ENCODE assay signal across 7 cellular contexts in the genomic region with DNA sequence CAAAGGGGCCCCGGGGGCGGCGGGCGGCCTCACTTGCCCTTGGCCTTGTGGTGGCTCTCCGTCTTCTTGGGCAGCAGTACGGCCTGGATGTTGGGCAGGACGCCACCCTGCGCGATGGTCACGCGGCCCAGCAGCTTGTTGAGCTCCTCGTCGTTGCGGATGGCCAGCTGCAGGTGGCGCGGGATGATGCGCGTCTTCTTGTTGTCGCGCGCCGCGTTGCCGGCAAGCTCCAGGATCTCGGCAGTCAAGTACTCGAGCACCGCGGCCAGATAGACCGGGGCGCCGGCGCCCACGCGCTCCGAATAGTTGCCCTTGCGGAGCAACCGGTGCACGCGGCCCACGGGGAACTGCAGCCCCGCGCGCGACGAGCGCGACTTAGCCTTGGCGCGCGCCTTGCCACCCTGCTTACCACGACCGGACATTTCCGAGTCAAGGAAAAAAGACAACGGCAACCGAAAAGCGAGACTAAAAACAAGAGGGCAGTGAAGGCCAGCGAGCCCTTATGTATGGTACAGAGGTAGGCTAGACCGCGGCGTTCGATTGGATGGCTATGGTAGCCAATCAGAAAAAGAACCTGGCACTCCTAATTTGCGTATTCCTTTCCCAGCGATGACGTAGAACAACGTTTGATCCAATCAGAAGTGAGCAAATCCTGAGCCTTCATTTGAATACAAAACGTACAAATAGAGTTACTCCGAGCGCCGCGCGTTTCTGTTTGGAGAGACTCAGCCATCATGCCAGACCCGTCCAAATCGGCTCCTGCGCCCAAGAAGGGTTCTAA.
DNase-seq lines count a peak whose midpoint lies in the region; ATAC-seq lines count a peak whose summit lies in the region.

No MANE protein-coding gene starts in this region.

- ATAC-seq in GM18520 (IDR thresholded peaks at IDR 0.05; ENCODE audit: unreplicated experiment) = peak; percentile 88
- peak; percentile 90 for ATAC-seq in HG03045 (IDR thresholded peaks at IDR 0.05; ENCODE audit: unreplicated experiment)

- peak; percentile 95 for DNase-seq in NCI-H2171 (lab: John Stamatoyannopoulos, UW)
- DNase-seq in activated CD4-positive, CD25-positive, alpha-beta regulatory T cell (lab: John Stamatoyannopoulos, UW) = peak; percentile 59 to 69 (median 65)
- DNase-seq in central memory CD4-positive, alpha-beta T cell = peak; percentile 93
- DNase-seq in islet precursor cell = peak; percentile 97
- peak; percentile 71 for DNase-seq in stimulated activated CD4-positive, alpha-beta T cell treated with anti-CD3 and anti-CD28 coated beads, Interleukin-12 subunit alpha, Interleukin-12 subunit beta, amount 100 ng/mL, for 4 hours

Comparison
In these comparisons a context has a peak if more than half of its experiments do, and no peak if none do; other contexts are left out.
1. Peak in every context shown above with its lines: DNase-seq and ATAC-seq.